In the genomic region with DNA sequence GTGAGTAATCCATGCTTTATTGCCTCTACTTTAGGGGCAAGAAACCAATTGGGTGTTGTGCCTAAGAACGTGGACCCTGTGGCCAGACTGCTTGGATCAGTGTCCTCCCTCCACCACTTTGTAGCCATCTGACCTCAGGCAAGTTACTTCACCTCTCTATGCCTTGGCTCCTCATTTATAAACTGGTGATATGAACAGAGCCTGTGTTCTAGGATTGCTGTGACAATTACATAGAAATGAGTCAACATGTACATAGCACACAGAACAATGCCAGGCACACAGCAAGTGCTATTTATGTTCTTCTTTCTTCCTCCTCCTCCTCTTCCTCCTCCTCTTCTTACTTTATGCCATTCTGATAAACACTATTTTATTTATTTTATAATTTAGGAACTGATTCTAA, we compare ENCODE assay signal across 27 cellular contexts.
DNase-seq lines count a peak whose midpoint lies in the region; ATAC-seq, FAIRE-seq and TF ChIP-seq lines count a peak whose summit lies in the region.
"Had no signal": no experiment of that assay in that cellular context is flagged by ENCODE, and none has a peak within 500 bp of the region (broad histone marks: within the 10 kb centered on the region; RNA-seq: fewer than 3 reads in every experiment).

No MANE protein-coding gene starts in this region.

- TF ChIP-seq EP300 in K562 (IDR thresholded peaks at IDR 0.05; ENCODE audit: low read length) = no peak

- 70% methylated on average over 1 of the region's 1 CpG for WGBS in K562 (ENCODE audit: insufficient coverage, low coverage, missing lambda C conversion rate)

- no peaks in the 10 kb centered on the region for H3K27me3 ChIP-seq in K562 (ENCODE audit: control insufficient read depth in 2 of 2, insufficient read depth in 2 of 2, low read length in 2 of 2)
- H3K27me3 ChIP-seq in BE2C = 0 out of 2 replicates have a peak, but pooled peaks cover 3% of the 10 kb centered on the region

- H3K36me3 ChIP-seq in K562 (ENCODE audit: control insufficient read depth, insufficient read depth, low read length) = no peaks in the 10 kb centered on the region
- no peaks in the 10 kb centered on the region for H3K36me3 ChIP-seq in mucosa of descending colon (ENCODE audit: low read depth)
- no peaks in the 10 kb centered on the region for H3K36me3 ChIP-seq in BE2C

- no peak overlapping the region for H3K9ac ChIP-seq in K562 (ENCODE audit: insufficient read depth in 1 of 2, low read depth in 2 of 2, low read length in 2 of 2)
- H3K9ac ChIP-seq: SK-N-SH had no signal

- no peak overlapping the region for H3K4me3 Mint-ChIP-seq in IgD-negative memory B cell
- H3K4me3 Mint-ChIP-seq: B cell; CD4-positive, CD25-positive, alpha-beta regulatory T cell had no signal

- no peaks in the 10 kb centered on the region for H3K9me3 ChIP-seq in K562 (replicated peaks; ENCODE audit: control insufficient read depth, insufficient read depth, low read depth, low read length)
- no peaks in the 10 kb centered on the region for H3K9me3 ChIP-seq in mucosa of descending colon
- no peaks in the 10 kb centered on the region for H3K9me3 ChIP-seq in BE2C
- H3K9me3 ChIP-seq: A549, SK-N-SH had no signal

- POLR2A ChIA-PET in K562 (lab: Yijun Ruan, JAX) = interaction anchor here (1.0 kb wide), 1 partner anchor 37 kb away, joined by 3 read pairs; no protein-coding TSS in a partner anchor

- no peak for ATAC-seq in K562
- ATAC-seq in mucosa of descending colon = peak; percentile 55
- ATAC-seq in left ventricle myocardium superior = no peak
- ATAC-seq: A549 had no signal

- H3K4me1 Mint-ChIP-seq in IgD-negative memory B cell = peaks cover 0 to 8% (median 3%) of the 10 kb centered on the region in 3 donors

- CTCF ChIA-PET in K562 (lab: Yijun Ruan, JAX; ENCODE audit: low intra/inter-chr PET ratio) = no interaction called here

- H3K4me1 ChIP-seq in K562 (replicated peaks in 1 of 2; ENCODE audit: control insufficient read depth in 2 of 2, insufficient read depth in 2 of 2, low read length in 2 of 2) (peaks cover 19 to 51% of the 10 kb centered on the region in 2 experiments), mucosa of descending colon (ENCODE audit: low read depth) (peaks cover 12% of the 10 kb centered on the region), BE2C (no peaks in the 10 kb centered on the region)

- DNase-seq in COLO829 (ENCODE audit: low spot score) (peak; percentile 81), K562 (ENCODE audit: extremely low read depth in 1 of 4, low spot score in 3 of 4) (no peak), mucosa of descending colon (no peak), BE2C (no peak), left ventricle myocardium superior (no peak), medulla oblongata (ENCODE audit: extremely low spot score) (no peak)
- DNase-seq: CD4-positive, CD25-positive, alpha-beta regulatory T cell; COR-L47; DMS 273 treated with DMSO at 0.1 percent for 48 hours; GOT3; HCEC 1CT; Kasumi-1; MM.1S; NCI-H1092; NCI-H1436; NCI-H187 treated with DMSO at 0.1 percent for 48 hours; NCI-H2107; NCI-H446 treated with DMSO at 0.1 percent for 48 hours; NCI-H526 treated with DMSO at 0.1 percent for 48 hours; SHP77 treated with DMSO at 0.1 percent for 48 hours; SK-N-SH had no signal

- H3K9me1 ChIP-seq in K562 (ENCODE audit: control insufficient read depth, insufficient read depth, low read length) = peaks cover 3% of the 10 kb centered on the region

- no peak overlapping the region for H3K27ac ChIP-seq in K562 (ENCODE audit: extremely low read depth, low read depth, low read length)
- H3K27ac ChIP-seq: A549, RWPE1 had no signal

- H3K4me2 ChIP-seq in K562 (ENCODE audit: insufficient read depth, low read length) = no peak overlapping the region
- H3K4me2 ChIP-seq: A549, SK-N-SH had no signal

- H3K4me3 ChIP-seq in K562 = no peak overlapping the region
- no peak overlapping the region for H3K4me3 ChIP-seq in mucosa of descending colon
- no peak overlapping the region for H3K4me3 ChIP-seq in BE2C (ENCODE audit: low read depth, low read length)
- H3K4me3 ChIP-seq: A549 had no signal

- TF ChIP-seq RAD21 in K562 (CRISPR knock-in tag; conservative IDR thresholded peaks at IDR 0.05 in 1 of 2, IDR thresholded peaks at IDR 0.05 in 1 of 2) = no peak

- BruUV-seq in K562 (replicated peaks; lab: Mats Ljungman, UMichigan) = no TSS peak

- peak overlapping the region in 2 of 3 donors; percentile 3 to 51 for H3K27ac Mint-ChIP-seq in IgD-negative memory B cell
- H3K27ac Mint-ChIP-seq: B cell had no signal

- TF ChIP-seq POLR2A in K562 (conservative IDR thresholded peaks at IDR 0.05) = no peak

- no peaks in the 10 kb centered on the region for H3K27me3 Mint-ChIP-seq in IgD-negative memory B cell
- H3K27me3 Mint-ChIP-seq: B cell had no signal

- no peaks in the 10 kb centered on the region for H3K9me3 Mint-ChIP-seq in IgD-negative memory B cell
- H3K9me3 Mint-ChIP-seq: CD4-positive, CD25-positive, alpha-beta regulatory T cell had no signal

- in situ Hi-C loops in K562 (cut with MboI) = no loop called here

- peaks cover 18% of the 10 kb centered on the region for H3K36me3 Mint-ChIP-seq in IgD-negative memory B cell
- H3K36me3 Mint-ChIP-seq: CD4-positive, CD25-positive, alpha-beta regulatory T cell had no signal

- 0 out of 2 replicates have a peak overlapping the region, but pooled peaks have one; percentile 29 for H2AFZ ChIP-seq in K562 (ENCODE audit: low read depth, low read length)

- H4K20me1 ChIP-seq in K562 (replicated peaks; ENCODE audit: control insufficient read depth, insufficient read depth, low read length) = no peaks in the 10 kb centered on the region

- no peak for FAIRE-seq in K562 (lab: Jason Lieb, UNC)
- FAIRE-seq: A549, GM12891, HTR-8/SVneo had no signal

- no peak for TF ChIP-seq CTCF in K562 (IDR thresholded peaks at IDR 0.05 in 2 of 3, conservative IDR thresholded peaks at IDR 0.05 in 1 of 3; ENCODE audit: insufficient read depth in 2 of 3, low read depth in 1 of 3, low read length in 3 of 3)
- TF ChIP-seq CTCF in mucosa of descending colon (IDR thresholded peaks at IDR 0.05) = no peak
- no peak for TF ChIP-seq CTCF in BE2C (IDR thresholded peaks at IDR 0.05; ENCODE audit: low read depth, low read length)

- no peaks in the 10 kb centered on the region for H3K79me2 ChIP-seq in K562 (ENCODE audit: control insufficient read depth, insufficient read depth, low read length)

- intact Hi-C loops in K562 (cut with micrococcal nuclease) (no loop called here), mucosa of descending colon (cut with DNase I, micrococcal nuclease) (no loop called here), left ventricle myocardium superior (cut with micrococcal nuclease) (no loop called here)

TF ChIP-seq in K562, 482 proteins besides CTCF, POLR2A, EP300 and RAD21:
- TF ChIP-seq TRIM24 (IDR thresholded peaks at IDR 0.05) (no peak), NR2C2 (CRISPR knock-in tag; IDR thresholded peaks at IDR 0.05) (no peak), NR2C2 (tag; IDR thresholded peaks at IDR 0.05) (no peak), RBM25 (IDR thresholded peaks at IDR 0.05; ENCODE audit: low read depth, low read length, severe bottlenecking) (no peak)
- TF ChIP-seq, protein P1, sequence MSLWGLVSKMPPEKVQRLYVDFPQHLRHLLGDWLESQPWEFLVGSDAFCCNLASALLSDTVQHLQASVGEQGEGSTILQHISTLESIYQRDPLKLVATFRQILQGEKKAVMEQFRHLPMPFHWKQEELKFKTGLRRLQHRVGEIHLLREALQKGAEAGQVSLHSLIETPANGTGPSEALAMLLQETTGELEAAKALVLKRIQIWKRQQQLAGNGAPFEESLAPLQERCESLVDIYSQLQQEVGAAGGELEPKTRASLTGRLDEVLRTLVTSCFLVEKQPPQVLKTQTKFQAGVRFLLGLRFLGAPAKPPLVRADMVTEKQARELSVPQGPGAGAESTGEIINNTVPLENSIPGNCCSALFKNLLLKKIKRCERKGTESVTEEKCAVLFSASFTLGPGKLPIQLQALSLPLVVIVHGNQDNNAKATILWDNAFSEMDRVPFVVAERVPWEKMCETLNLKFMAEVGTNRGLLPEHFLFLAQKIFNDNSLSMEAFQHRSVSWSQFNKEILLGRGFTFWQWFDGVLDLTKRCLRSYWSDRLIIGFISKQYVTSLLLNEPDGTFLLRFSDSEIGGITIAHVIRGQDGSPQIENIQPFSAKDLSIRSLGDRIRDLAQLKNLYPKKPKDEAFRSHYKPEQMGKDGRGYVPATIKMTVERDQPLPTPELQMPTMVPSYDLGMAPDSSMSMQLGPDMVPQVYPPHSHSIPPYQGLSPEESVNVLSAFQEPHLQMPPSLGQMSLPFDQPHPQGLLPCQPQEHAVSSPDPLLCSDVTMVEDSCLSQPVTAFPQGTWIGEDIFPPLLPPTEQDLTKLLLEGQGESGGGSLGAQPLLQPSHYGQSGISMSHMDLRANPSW (CRISPR knock-in tag; IDR thresholded peaks at IDR 0.05) = no peak
- TF ChIP-seq, protein P2, sequence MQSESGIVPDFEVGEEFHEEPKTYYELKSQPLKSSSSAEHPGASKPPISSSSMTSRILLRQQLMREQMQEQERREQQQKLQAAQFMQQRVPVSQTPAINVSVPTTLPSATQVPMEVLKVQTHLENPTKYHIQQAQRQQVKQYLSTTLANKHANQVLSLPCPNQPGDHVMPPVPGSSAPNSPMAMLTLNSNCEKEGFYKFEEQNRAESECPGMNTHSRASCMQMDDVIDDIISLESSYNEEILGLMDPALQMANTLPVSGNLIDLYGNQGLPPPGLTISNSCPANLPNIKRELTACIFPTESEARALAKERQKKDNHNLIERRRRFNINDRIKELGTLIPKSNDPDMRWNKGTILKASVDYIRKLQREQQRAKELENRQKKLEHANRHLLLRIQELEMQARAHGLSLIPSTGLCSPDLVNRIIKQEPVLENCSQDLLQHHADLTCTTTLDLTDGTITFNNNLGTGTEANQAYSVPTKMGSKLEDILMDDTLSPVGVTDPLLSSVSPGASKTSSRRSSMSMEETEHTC (IDR thresholded peaks at IDR 0.05) = no peak
